ENCODE assay signal across 20 cellular contexts in the genomic region with DNA sequence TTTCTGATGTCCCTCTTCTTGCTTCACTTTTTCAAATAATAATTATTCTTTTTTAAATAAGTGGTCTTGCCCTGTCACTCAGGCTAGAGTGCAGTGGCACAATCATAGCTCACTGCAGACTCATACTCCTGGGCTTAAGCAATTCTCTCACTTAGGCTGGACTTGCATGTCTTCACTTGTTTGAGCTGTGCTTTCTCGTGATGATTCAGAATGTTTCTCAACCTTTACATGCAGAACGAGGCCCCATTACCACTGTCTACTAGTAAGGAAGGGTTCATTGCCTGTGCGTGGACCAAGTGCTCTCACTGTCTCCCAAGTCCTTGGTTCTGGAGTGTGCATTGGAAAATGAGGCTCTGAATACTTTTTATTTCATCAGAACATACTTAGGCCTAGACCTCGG.
"Had no signal": no experiment of that assay in that cellular context is flagged by ENCODE, and none has a peak within 500 bp of the region (broad histone marks: within the 10 kb centered on the region; RNA-seq: fewer than 3 reads in every experiment).

No MANE protein-coding gene starts in this region.

- H3K27me3 ChIP-seq: neutrophil, ovary, spleen, upper lobe of right lung had no signal

- H3K4me3 ChIP-seq: ovary, prostate gland, spleen, upper lobe of right lung had no signal

- H3K9me3 ChIP-seq: neutrophil, ovary, prostate gland, upper lobe of right lung had no signal

- H3K36me3 ChIP-seq: neutrophil, ovary, prostate gland, spleen, upper lobe of right lung had no signal

- ATAC-seq: activated CD4-positive, alpha-beta T cell treated with anti-CD3 and anti-CD28 coated beads for 36 hours; T-helper 17 cell; upper lobe of right lung had no signal

- H3K4me1 ChIP-seq: prostate gland, spleen, upper lobe of right lung had no signal

- DNase-seq: activated B cell treated with CpG ODN at 0.5 μM for 24 hours; activated CD4-positive, alpha-beta T cell treated with anti-CD3 and anti-CD28 coated beads for 36 hours; activated CD4-positive, alpha-beta T cell treated with anti-CD3 and anti-CD28 coated beads, Interleukin-2, amount 50 U/mL, for 4 hours; activated CD8-positive, alpha-beta memory T cell treated with anti-CD3 and anti-CD28 coated beads for 24 hours; activated CD8-positive, alpha-beta memory T cell treated with anti-CD3 and anti-CD28 coated beads, Interleukin-2, amount 50 U/mL, for 4 hours; activated naive CD4-positive, alpha-beta T cell; activated naive CD8-positive, alpha-beta T cell treated with anti-CD3 and anti-CD28 coated beads for 36 hours; activated T-cell treated with anti-CD3 and anti-CD28 coated beads, Interleukin-2, amount 50 U/mL, for 24 hours; cortex of kidney; erythroblast; foreskin melanocyte; hypothalamus; ovary; spleen; stimulated activated CD4-positive, alpha-beta T cell treated with anti-CD3 and anti-CD28 coated beads, Interleukin-4, amount 100 ng/mL, for 1 hour; stimulated activated naive CD4-positive, alpha-beta T cell treated with Interleukin-2 at 50 U/mL for 16 hours; T-helper 17 cell; upper lobe of right lung had no signal

- H3K27ac ChIP-seq: neutrophil, ovary, prostate gland, spleen, upper lobe of right lung had no signal
